Comparison of ENCODE assay signal across 8 cellular contexts in genomic region chr5:141524604-141525597, GRCh38. TPM values are rescaled to one million over a fixed set of nuclear protein-coding genes. Genes with fewer than 3 reads are reported as not detected.
DNase-seq lines count a peak whose midpoint lies in the region; ATAC-seq, FAIRE-seq and TF ChIP-seq lines count a peak whose summit lies in the region.

No MANE protein-coding gene starts in this region.

- H3K9me3 Mint-ChIP-seq in activated T-cell treated with anti-CD3 and anti-CD28 coated beads, Interleukin-2, amount 50 U/mL, for 4 hours, result no peaks in the 10 kb centered on the region

- peaks cover 55% of the 10 kb centered on the region for H3K36me3 Mint-ChIP-seq in activated T-cell treated with anti-CD3 and anti-CD28 coated beads, Interleukin-2, amount 50 U/mL, for 4 hours (ENCODE audit: insufficient read depth)

- peaks cover 0 to 54% (median 31%) of the 10 kb centered on the region in 4 donors for H3K36me3 ChIP-seq in esophagus muscularis mucosa
- peaks cover 10% of the 10 kb centered on the region for H3K36me3 ChIP-seq in muscle layer of colon (ENCODE audit: insufficient read depth, low read length)

- H3K9ac ChIP-seq in muscle layer of colon (ENCODE audit: low read length), result no peak overlapping the region

- DNase-seq in DMS153 (lab: John Stamatoyannopoulos, UW) (peak; percentile 36), HTR-8/SVneo (ENCODE audit: insufficient read length, low spot score) (peak; percentile 86), NOMO-1 treated with DMSO at 0.1 percent for 48 hours (lab: John Stamatoyannopoulos, UW; ENCODE audit: unreplicated experiment) (peak; percentile 45), esophagus muscularis mucosa (ENCODE audit: extremely low spot score) (peak; percentile 97), stromal cell of bone marrow (ENCODE audit: low read depth) (peak; percentile 96)
- DNase-seq in activated T-cell treated with anti-CD3 and anti-CD28 coated beads, Interleukin-2, amount 50 U/mL, for 4 hours, result peak; percentile 40

- WGBS in esophagus muscularis mucosa, result 28% methylated on average over 11 of the region's 12 CpGs

- H3K9me3 ChIP-seq in esophagus muscularis mucosa (no peaks in the 10 kb centered on the region), muscle layer of colon (ENCODE audit: low read length) (no peaks in the 10 kb centered on the region)

- no peaks in the 10 kb centered on the region for H3K27me3 ChIP-seq in esophagus muscularis mucosa
- no peaks in the 10 kb centered on the region for H3K27me3 ChIP-seq in muscle layer of colon (ENCODE audit: control insufficient read depth in 1 of 2, insufficient read depth in 2 of 2, low read length in 2 of 2)

- intact Hi-C loops in esophagus muscularis mucosa (cut with DNase I), result loop anchor here (1.0 to 10.0 kb wide), 3 partner anchors 34 to 110 kb away; partner anchors contain the start of genes PCDHGA10 and PCDHGB7

- no peak overlapping the region for H3K4me3 Mint-ChIP-seq in activated T-cell treated with anti-CD3 and anti-CD28 coated beads, Interleukin-2, amount 50 U/mL, for 4 hours

- H3K4me1 Mint-ChIP-seq in activated T-cell treated with anti-CD3 and anti-CD28 coated beads, Interleukin-2, amount 50 U/mL, for 4 hours (ENCODE audit: low read depth), result peaks cover 28% of the 10 kb centered on the region

- peak; percentile 67 for ATAC-seq in GM21526 (IDR thresholded peaks at IDR 0.05; ENCODE audit: low FRiP score, unreplicated experiment)
- peak; percentile 61 to 70 for ATAC-seq in activated T-cell treated with anti-CD3 and anti-CD28 coated beads, Interleukin-2, amount 50 U/mL, for 4 hours

- H3K4me3 ChIP-seq in esophagus muscularis mucosa, result no peak overlapping the region
- peak overlapping the region in 1 of 2 donors; percentile 20 for H3K4me3 ChIP-seq in muscle layer of colon (ENCODE audit: low read depth in 1 of 2, low read length in 2 of 2)

- H3K4me1 ChIP-seq in esophagus muscularis mucosa (peaks cover 71 to 87% (median 78%) of the 10 kb centered on the region in 4 donors), muscle layer of colon (ENCODE audit: insufficient read depth, low read length) (peaks cover 34% of the 10 kb centered on the region)

- no peaks in the 10 kb centered on the region for H3K27me3 Mint-ChIP-seq in activated T-cell treated with anti-CD3 and anti-CD28 coated beads, Interleukin-2, amount 50 U/mL, for 4 hours (ENCODE audit: low read depth)

- peak; percentile 92 for FAIRE-seq in HTR-8/SVneo (lab: Jason Lieb, UNC)

- peak overlapping the region; percentile 73 to 83 (median 82) for H3K27ac ChIP-seq in esophagus muscularis mucosa (replicated peaks in 1 of 4)
- peak overlapping the region; percentile 60 for H3K27ac ChIP-seq in muscle layer of colon (ENCODE audit: low read depth, low read length)

- no peak for TF ChIP-seq POLR2A in esophagus muscularis mucosa (IDR thresholded peaks at IDR 0.05; ENCODE audit: low read depth)

- TF ChIP-seq EP300 in esophagus muscularis mucosa (IDR thresholded peaks at IDR 0.05), result no peak

- TF ChIP-seq CTCF in esophagus muscularis mucosa (IDR thresholded peaks at IDR 0.05), result peak; percentile 99 to 100 (median 99)

RNA-seq across cellular contexts. Expression of gene PCDHGC5, which starts 36.0 kb away (rescaled TPM):
- not detected for total RNA-seq in activated T-cell treated with anti-CD3 and anti-CD28 coated beads, Interleukin-2, amount 50 U/mL, for 4 hours
- 1 to 10 TPM in 3 of 4 donors, under 1 TPM in 1; 0.71 to 3.7 (median 1.4) TPM for total RNA-seq in esophagus muscularis mucosa

RNA-seq across cellular contexts. Expression of gene PCDHGC4, which starts 40.1 kb away (rescaled TPM):
- total RNA-seq in activated T-cell treated with anti-CD3 and anti-CD28 coated beads, Interleukin-2, amount 50 U/mL, for 4 hours, result not detected
- 1 to 10 TPM in 3 of 4 donors, under 1 TPM in 1; 0.91 to 3.3 (median 2.0) TPM for total RNA-seq in esophagus muscularis mucosa

RNA-seq across cellular contexts. Expression of gene PCDHGC3, which starts 49.1 kb away (rescaled TPM):
- under 1 TPM; 0.22 to 0.55 (median 0.48) TPM for total RNA-seq in activated T-cell treated with anti-CD3 and anti-CD28 coated beads, Interleukin-2, amount 50 U/mL, for 4 hours
- 10 to 100 TPM; 56.5 to 81.1 (median 65.5) TPM for total RNA-seq in esophagus muscularis mucosa

Comparison
In these comparisons a context has a peak if more than half of its experiments do, and no peak if none do; other contexts are left out.
1. DNase-seq: peak in every context shown above with its lines; median percentile 97 in esophagus muscularis mucosa; 96 in stromal cell of bone marrow; 86 in HTR-8/SVneo; 45 in NOMO-1 treated with DMSO at 0.1 percent for 48 hours; 40 in activated T-cell treated with anti-CD3 and anti-CD28 coated beads, Interleukin-2, amount 50 U/mL, for 4 hours; 36 in DMS153.
2. RNA of gene PCDHGC3, which starts 49.1 kb away (total RNA-seq): 56.5 to 81.1 TPM in esophagus muscularis mucosa; 0.22 to 0.55 TPM in activated T-cell treated with anti-CD3 and anti-CD28 coated beads, Interleukin-2, amount 50 U/mL, for 4 hours; every median in the first group is over 10 times any median in the second.